In genomic region chrX:74119016-74119910, GRCh38 we compare ENCODE assay signal across 12 cellular contexts.
DNase-seq lines count a peak whose midpoint lies in the region; ATAC-seq and TF ChIP-seq lines count a peak whose summit lies in the region.
"Had no signal": no experiment of that assay in that cellular context is flagged by ENCODE, and none has a peak within 500 bp of the region (broad histone marks: within the 10 kb centered on the region; RNA-seq: fewer than 3 reads in every experiment).

No MANE protein-coding gene starts in this region.

- no peaks in the 10 kb centered on the region for H3K27me3 ChIP-seq in BE2C
- H3K27me3 ChIP-seq: cardiac muscle cell had no signal

- no peaks in the 10 kb centered on the region for H3K36me3 ChIP-seq in BE2C
- H3K36me3 ChIP-seq: cardiac muscle cell, thoracic aorta had no signal

- no peak overlapping the region for H3K4me3 ChIP-seq in BE2C (ENCODE audit: low read depth, low read length)
- H3K4me3 ChIP-seq: cardiac muscle cell, thoracic aorta had no signal

- peaks cover 8% of the 10 kb centered on the region for H3K4me1 ChIP-seq in BE2C

- in situ Hi-C loops in KBM-7 (cut with MboI; ENCODE audit: low pct_unique_long_range_greater_than_20kb, low sequenced_read_pairs), result no loop called here

- no peaks in the 10 kb centered on the region for H3K9me3 ChIP-seq in BE2C
- H3K9me3 ChIP-seq: thoracic aorta had no signal

- no peak for ATAC-seq in left colon
- no peak for ATAC-seq in GM21825 (IDR thresholded peaks at IDR 0.05; ENCODE audit: unreplicated experiment)

- TF ChIP-seq CTCF in BE2C (IDR thresholded peaks at IDR 0.05; ENCODE audit: low read depth, low read length), result no peak

- intact Hi-C loops in left colon (cut with DNase I, micrococcal nuclease), result no loop called here

- peak; percentile 46 for DNase-seq in BE2C
- peak; percentile 14 for DNase-seq in KBM-7
- peak; percentile 11 for DNase-seq in T1000 (lab: John Stamatoyannopoulos, UW)
- DNase-seq in iPS-NIHi7 (ENCODE audit: extremely low spot score), result peak; percentile 18
- no peak for DNase-seq in left colon
- DNase-seq in HuH-7 (ENCODE audit: low spot score), result no peak
- DNase-seq in Ammon's horn (ENCODE audit: low spot score), result no peak
- DNase-seq: H7; stimulated activated CD4-positive, alpha-beta T cell treated with anti-CD3 and anti-CD28 coated beads, Interleukin-2, amount 100 ng/mL, for 24 hours had no signal

Comparison
In these comparisons a context has a peak if more than half of its experiments do, and no peak if none do; other contexts are left out.
1. DNase-seq: peak in BE2C (single experiment), KBM-7 (single experiment), T1000 (single experiment) and iPS-NIHi7 (single experiment); none in left colon (0 of 2), HuH-7 (single experiment) and Ammon's horn (single experiment).